16 cellular contexts compared by ENCODE assay signal in genomic region chr11:2725367-2726300, GRCh38. TPM values are rescaled to one million over a fixed set of nuclear protein-coding genes. Genes with fewer than 3 reads are reported as not detected.
DNase-seq lines count a peak whose midpoint lies in the region; TF ChIP-seq lines count a peak whose summit lies in the region.
"Had no signal": no experiment of that assay in that cellular context is flagged by ENCODE, and none has a peak within 500 bp of the region (broad histone marks: within the 10 kb centered on the region; RNA-seq: fewer than 3 reads in every experiment).

No MANE protein-coding gene starts in this region.

- no peak overlapping the region for H3K4me3 ChIP-seq in BLaER1
- H3K4me3 ChIP-seq in right atrium auricular region: no peak overlapping the region
- H3K4me3 ChIP-seq in retinal pigment epithelial cell (ENCODE audit: low read length): no peak overlapping the region

- peak overlapping the region; percentile 41 for H3K4me2 ChIP-seq in BLaER1
- H3K4me2 ChIP-seq: KMS-11 had no signal

- peak overlapping the region in 1 of 5 experiments; percentile 34 for H3K4me3 Mint-ChIP-seq in brain
- no peak overlapping the region for H3K4me3 Mint-ChIP-seq in Calu3 (ENCODE audit: low read depth, unreplicated experiment)
- H3K4me3 Mint-ChIP-seq: B cell had no signal

- H4K20me1 ChIP-seq in BLaER1: no peaks in the 10 kb centered on the region

- H3K27me3 Mint-ChIP-seq in brain (peaks cover 66% of the 10 kb centered on the region), Calu3 (ENCODE audit: unreplicated experiment) (peaks cover 67% of the 10 kb centered on the region)
- H3K27me3 Mint-ChIP-seq: B cell had no signal

- H3K9me3 Mint-ChIP-seq in brain: peaks cover 0 to 11% (median 0%) of the 10 kb centered on the region in 5 experiments
- H3K9me3 Mint-ChIP-seq in Calu3 (ENCODE audit: low read depth, unreplicated experiment): no peaks in the 10 kb centered on the region

- H3K9me3 ChIP-seq in BLaER1 (no peaks in the 10 kb centered on the region), right atrium auricular region (no peaks in the 10 kb centered on the region)

- no peak for TF ChIP-seq CTCF in brain (conservative IDR thresholded peaks at IDR 0.05)
- TF ChIP-seq CTCF in right atrium auricular region (IDR thresholded peaks at IDR 0.05): no peak
- TF ChIP-seq CTCF in retinal pigment epithelial cell (conservative IDR thresholded peaks at IDR 0.05; ENCODE audit: low read depth, low read length): no peak
- TF ChIP-seq CTCF in Calu3 (IDR thresholded peaks at IDR 0.05; ENCODE audit: unreplicated experiment): no peak

- DNase-seq in right atrium auricular region (ENCODE audit: low spot score) (peak; percentile 66), retinal pigment epithelial cell (ENCODE audit: low read depth) (peak; percentile 74), hypothalamus (lab: John Stamatoyannopoulos, UW) (no peak), NCI-H146 (lab: John Stamatoyannopoulos, UW) (no peak), Calu3 (no peak)
- no peak for DNase-seq in activated naive CD4-positive, alpha-beta T cell (lab: John Stamatoyannopoulos, UW)
- DNase-seq: activated CD4-positive, alpha-beta T cell treated with anti-CD3 and anti-CD28 coated beads, Interleukin-2, amount 50 U/mL, for 48 hours; activated gamma-delta T cell treated with Interleukin-2 at 50 U/mL for 16 hours; foreskin keratinocyte; NCI-H2029; NCI-H82; T-helper 9 cell had no signal

- H3K27ac Mint-ChIP-seq in brain (peak overlapping the region in 3 of 5 experiments; percentile 88 to 90 (median 89)), Calu3 (ENCODE audit: unreplicated experiment) (no peak overlapping the region)
- H3K27ac Mint-ChIP-seq: B cell had no signal

- intact Hi-C loops in Calu3 (cut with micrococcal nuclease; ENCODE audit: unreplicated experiment): no loop called here

- H3K27me3 ChIP-seq in BLaER1 (no peaks in the 10 kb centered on the region), right atrium auricular region (no peaks in the 10 kb centered on the region)
- H3K27me3 ChIP-seq: foreskin keratinocyte had no signal

- H3K9ac ChIP-seq in BLaER1: no peak overlapping the region
- H3K9ac ChIP-seq: KMS-11 had no signal

- H3K4me1 ChIP-seq in BLaER1 (peaks cover 71% of the 10 kb centered on the region), right atrium auricular region (peaks cover 0 to 10% of the 10 kb centered on the region in 2 donors)
- H3K4me1 ChIP-seq: foreskin keratinocyte had no signal

- no peak overlapping the region for H3K27ac ChIP-seq in BLaER1
- H3K27ac ChIP-seq in right atrium auricular region: peak overlapping the region in 1 of 2 donors; percentile 29
- H3K27ac ChIP-seq: foreskin keratinocyte, KMS-11 had no signal

- H3K36me3 Mint-ChIP-seq in brain (no peaks in the 10 kb centered on the region), Calu3 (ENCODE audit: insufficient read depth, unreplicated experiment) (peaks cover 3% of the 10 kb centered on the region)

- H3K4me1 Mint-ChIP-seq in brain: peaks cover 47% of the 10 kb centered on the region
- no peaks in the 10 kb centered on the region for H3K4me1 Mint-ChIP-seq in Calu3 (ENCODE audit: low read depth, unreplicated experiment)
- H3K4me1 Mint-ChIP-seq: B cell had no signal

- CTCF ChIA-PET in Calu3 (lab: Charles Lee): no interaction called here

- no peaks in the 10 kb centered on the region for H3K36me3 ChIP-seq in BLaER1
- H3K36me3 ChIP-seq in right atrium auricular region: no peaks in the 10 kb centered on the region

- BruUV-seq in Calu3 (replicated peaks; lab: Mats Ljungman, UMichigan): no TSS peak

RNA-seq across cellular contexts. Expression of gene KCNQ1OT1, which starts 25.8 kb away (rescaled TPM):
- polyA plus RNA-seq in brain (ENCODE audit: insufficient read depth, low read depth, low replicate concordance): 0.02 TPM
- total RNA-seq in right atrium auricular region: under 1 TPM; 0.35 to 0.37 TPM
- 1.2 and 1.3 TPM in 2 replicates for total RNA-seq in Calu3 (2022)

Comparison
In these comparisons a context has a peak if more than half of its experiments do, and no peak if none do; other contexts are left out.
1. DNase-seq: peak in right atrium auricular region (single experiment) and retinal pigment epithelial cell (single experiment); none in hypothalamus (0 of 51), activated naive CD4-positive, alpha-beta T cell (0 of 4), NCI-H146 (single experiment) and Calu3 (single experiment).